21 cellular contexts compared by ENCODE assay signal in the genomic region with DNA sequence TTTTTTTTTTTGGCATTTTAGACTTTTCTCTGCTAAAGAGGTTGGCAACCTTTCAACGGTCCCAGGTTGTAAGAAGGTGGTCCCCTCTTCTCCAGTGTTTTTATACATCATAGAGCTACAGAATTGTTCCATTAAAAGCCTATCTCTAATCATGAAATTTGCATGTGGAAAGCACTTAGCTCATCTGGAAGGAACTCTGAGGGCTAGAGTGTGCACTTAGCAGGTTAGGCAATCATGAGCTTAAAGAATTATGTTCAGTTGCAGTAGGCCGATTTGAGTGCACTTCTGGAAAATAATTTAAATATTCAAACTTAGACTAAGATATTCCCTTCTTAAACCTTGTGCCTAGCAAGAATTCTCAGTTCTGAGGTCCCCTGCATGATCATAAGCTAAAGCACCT.
DNase-seq lines count a peak whose midpoint lies in the region; ATAC-seq and TF ChIP-seq lines count a peak whose summit lies in the region.
"Had no signal": no experiment of that assay in that cellular context is flagged by ENCODE, and none has a peak within 500 bp of the region (broad histone marks: within the 10 kb centered on the region; RNA-seq: fewer than 3 reads in every experiment).

No MANE protein-coding gene starts in this region.

- DNase-seq in GM23248: peak; percentile 4
- peak; percentile 62 for DNase-seq in NCI-H82 treated with DMSO at 0.1 percent for 48 hours (lab: John Stamatoyannopoulos, UW; ENCODE audit: unreplicated experiment)
- peak; percentile 7 for DNase-seq in amniotic epithelial cell (ENCODE audit: low read depth)
- DNase-seq in upper lobe of right lung: no peak
- DNase-seq in stimulated activated naive CD4-positive, alpha-beta T cell treated with Interleukin-2 at 50 U/mL for 16 hours (lab: John Stamatoyannopoulos, UW): no peak
- no peak for DNase-seq in NCI-H526 (lab: John Stamatoyannopoulos, UW)
- DNase-seq in OCI-M2 (lab: John Stamatoyannopoulos, UW; ENCODE audit: unreplicated experiment): no peak
- no peak for DNase-seq in NCI-H2081 (lab: John Stamatoyannopoulos, UW)
- DNase-seq: BE2C; DND-41; HCEC 1CT; KG1; NCI-H1105; NCI-H146; NCI-H2029; NCI-H446; NK-92 treated with Interleukin-12 subunit alpha and Interleukin-12 subunit beta, amount 100 ng/mL, for 24 hours had no signal

- H3K4me2 ChIP-seq in GM23248 (ENCODE audit: unreplicated experiment): no peak overlapping the region
- H3K4me2 ChIP-seq: A549, GM23338 had no signal

- no peak overlapping the region for H3K9ac ChIP-seq in GM23248

- H3K36me3 ChIP-seq in GM23248 (ENCODE audit: low read depth) (no peaks in the 10 kb centered on the region), upper lobe of right lung (no peaks in the 10 kb centered on the region)
- H3K36me3 ChIP-seq: BE2C, SJSA1 had no signal

- intact Hi-C loops in upper lobe of right lung (cut with DNase I): no loop called here

- in situ Hi-C loops in GM23248 (cut with MboI): loop anchor here (10.0 kb wide), 1 partner anchor 62 kb away; no protein-coding TSS in a partner anchor

- peaks cover 12% of the 10 kb centered on the region; the same call in 1 of the 2 replicates for H3K4me1 ChIP-seq in GM23248 (ENCODE audit: insufficient read depth)
- H3K4me1 ChIP-seq in upper lobe of right lung: no peaks in the 10 kb centered on the region
- H3K4me1 ChIP-seq: A549, BE2C, SJSA1 had no signal

- peak; percentile 48 for ATAC-seq in upper lobe of right lung
- ATAC-seq: A549, GM23338, Right ventricle myocardium inferior had no signal

- no peaks in the 10 kb centered on the region for H3K79me2 ChIP-seq in GM23248 (ENCODE audit: insufficient read depth)

- no peak overlapping the region for H3K27ac ChIP-seq in GM23248
- no peak overlapping the region for H3K27ac ChIP-seq in upper lobe of right lung
- H3K27ac ChIP-seq: A549, SJSA1 had no signal

- H4K20me1 ChIP-seq in GM23248 (ENCODE audit: insufficient read depth): no peaks in the 10 kb centered on the region

- H3F3A ChIP-seq in GM23248 (ENCODE audit: insufficient read depth): peaks cover 15% of the 10 kb centered on the region

- H3K9me3 ChIP-seq in GM23248 (ENCODE audit: low read depth) (no peaks in the 10 kb centered on the region), upper lobe of right lung (no peaks in the 10 kb centered on the region)
- H3K9me3 ChIP-seq: A549, BE2C, SJSA1 had no signal

- H3K9me2 ChIP-seq in GM23248 (ENCODE audit: insufficient read depth): no peaks in the 10 kb centered on the region

- H2AFZ ChIP-seq in GM23248: no peak overlapping the region
- H2AFZ ChIP-seq: GM23338 had no signal

- TF ChIP-seq CTCF in upper lobe of right lung (IDR thresholded peaks at IDR 0.05): no peak

- 32 to 33% methylated on average over 2 of the region's 2 CpGs for WGBS in GM23248 (ENCODE audit: low coverage in 1 of 2, low lambda C conversion rate in 2 of 2, missing lambda C conversion rate in 2 of 2), 2 experiments

- H3K4me3 ChIP-seq in GM23248: no peak overlapping the region
- no peak overlapping the region for H3K4me3 ChIP-seq in upper lobe of right lung
- H3K4me3 ChIP-seq: A549, GM23338, SJSA1 had no signal

- H3K27me3 ChIP-seq in GM23248 (replicated peaks; ENCODE audit: insufficient read depth): no peaks in the 10 kb centered on the region
- no peaks in the 10 kb centered on the region for H3K27me3 ChIP-seq in upper lobe of right lung
- H3K27me3 ChIP-seq: BE2C, SJSA1 had no signal

Comparison
In these comparisons a context has a peak if more than half of its experiments do, and no peak if none do; other contexts are left out.
1. DNase-seq: peak in GM23248 (single experiment), NCI-H82 treated with DMSO at 0.1 percent for 48 hours (single experiment) and amniotic epithelial cell (single experiment); none in upper lobe of right lung (single experiment), stimulated activated naive CD4-positive, alpha-beta T cell treated with Interleukin-2 at 50 U/mL for 16 hours (single experiment), NCI-H526 (0 of 2), OCI-M2 (single experiment) and NCI-H2081 (0 of 2).